10 cellular contexts compared by ENCODE assay signal in the genomic region with DNA sequence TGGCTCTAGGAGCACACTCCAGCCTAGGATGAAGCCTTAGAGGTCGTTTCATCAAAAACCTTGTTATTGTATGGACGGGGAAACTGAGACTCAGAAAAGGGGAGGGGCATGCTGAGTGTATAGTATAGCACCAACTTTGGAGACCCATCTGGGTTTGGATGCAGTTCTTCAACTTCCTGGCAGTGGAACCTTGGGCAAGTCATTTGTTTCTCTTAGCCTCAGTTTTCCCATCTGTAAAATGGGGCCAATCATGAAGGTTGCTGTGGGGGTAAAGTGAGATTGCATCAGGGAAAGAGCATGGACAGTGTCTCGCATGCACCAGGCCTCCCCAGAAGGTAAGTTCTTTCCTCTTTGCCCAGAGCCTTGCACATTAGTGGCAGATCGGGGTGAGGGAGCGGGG. TPM values are rescaled to one million over a fixed set of nuclear protein-coding genes. Genes with fewer than 3 reads are reported as not detected.
"Had no signal": no experiment of that assay in that cellular context is flagged by ENCODE, and none has a peak within 500 bp of the region (broad histone marks: within the 10 kb centered on the region; RNA-seq: fewer than 3 reads in every experiment).

No MANE protein-coding gene starts in this region.

- H3K27ac ChIP-seq: GM23248, HL-60 had no signal

- H3K4me3 ChIP-seq: GM23248 had no signal

- H2AFZ ChIP-seq: GM23248 had no signal

- DNase-seq: GM23248, GOT3, H9, HCEC 1CT, HFFc6, KG1 had no signal

- FAIRE-seq: H54 had no signal

- H3K9ac ChIP-seq: GM23248 had no signal

RNA-seq across cellular contexts. Expression of a gene that starts 47.6 kb away (rescaled TPM):
- total RNA-seq: HFFc6, HT1080 had no signal
- polyA plus RNA-seq: IgD-negative memory B cell had no signal
